Comparison of ENCODE assay signal across 15 cellular contexts in the genomic region with DNA sequence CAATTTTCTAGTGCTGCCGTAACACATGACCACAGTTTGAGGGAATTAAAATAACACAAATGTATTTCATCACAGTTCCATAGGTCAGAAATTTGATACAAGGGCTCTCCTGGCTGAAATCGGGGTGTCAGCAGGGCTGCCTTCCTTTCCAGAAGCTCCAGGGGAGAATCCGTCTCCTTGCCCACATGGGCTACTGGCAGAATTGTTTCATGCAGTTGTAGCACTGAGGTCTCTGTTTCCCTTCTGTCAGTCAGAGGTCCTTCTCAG. TPM values are rescaled to one million over a fixed set of nuclear protein-coding genes. Genes with fewer than 3 reads are reported as not detected.
DNase-seq lines count a peak whose midpoint lies in the region; ATAC-seq and TF ChIP-seq lines count a peak whose summit lies in the region.
"Had no signal": no experiment of that assay in that cellular context is flagged by ENCODE, and none has a peak within 500 bp of the region (broad histone marks: within the 10 kb centered on the region; RNA-seq: fewer than 3 reads in every experiment).

No MANE protein-coding gene starts in this region.

- DNase-seq in breast epithelium (ENCODE audit: low spot score in 2 of 2) (no peak), MCF 10A (ENCODE audit: unreplicated experiment) (no peak), choroid plexus epithelial cell (ENCODE audit: low read depth) (peak; percentile 15), mesenteric fat pad (ENCODE audit: low spot score) (peak; percentile 18), NCI-H1417 (lab: John Stamatoyannopoulos, UW) (no peak)
- no peak for DNase-seq in activated naive CD4-positive, alpha-beta T cell treated with Interleukin-2 at 50 U/mL for 16 hours
- DNase-seq: C1 segment of cervical spinal cord; CD4-positive, alpha-beta T cell; DMS79; H7 had no signal

- no peaks in the 10 kb centered on the region for H3K36me3 Mint-ChIP-seq in MCF 10A (ENCODE audit: insufficient read depth, unreplicated experiment)

- CTCF ChIA-PET in MCF 10A (lab: Yijun Ruan, JAX), result no interaction called here

- no peaks in the 10 kb centered on the region for H3K9me3 ChIP-seq in breast epithelium

- H3K27ac Mint-ChIP-seq in MCF 10A (ENCODE audit: low read depth, unreplicated experiment), result no peak overlapping the region
- H3K27ac Mint-ChIP-seq: B cell; CD4-positive, alpha-beta T cell; GM23338 had no signal

- H3K27ac ChIP-seq in breast epithelium, result peak overlapping the region; percentile 57 to 89

- H3K4me1 Mint-ChIP-seq in MCF 10A (ENCODE audit: insufficient read depth, unreplicated experiment), result peaks cover 4% of the 10 kb centered on the region
- H3K4me1 Mint-ChIP-seq: B cell had no signal

- H3K36me3 ChIP-seq in breast epithelium, result no peaks in the 10 kb centered on the region

- POLR2A ChIA-PET in MCF 10A (lab: Yijun Ruan, JAX), result interaction anchor here (1.5 kb wide), 1 partner anchor 18 kb away, joined by 4 read pairs; no protein-coding TSS in a partner anchor

- ATAC-seq in HG02610 (IDR thresholded peaks at IDR 0.05; ENCODE audit: unreplicated experiment) (no peak), GM21786 (IDR thresholded peaks at IDR 0.05; ENCODE audit: unreplicated experiment) (no peak)
- ATAC-seq: GM12878, GM23338 had no signal

- no peak overlapping the region for H3K4me3 Mint-ChIP-seq in MCF 10A (ENCODE audit: unreplicated experiment)
- H3K4me3 Mint-ChIP-seq: B cell; CD4-positive, alpha-beta T cell; GM23338 had no signal

- H3K27me3 Mint-ChIP-seq in MCF 10A (ENCODE audit: insufficient read depth, unreplicated experiment), result peaks cover 18% of the 10 kb centered on the region

- no peaks in the 10 kb centered on the region for H3K27me3 ChIP-seq in breast epithelium

- TF ChIP-seq CTCF in breast epithelium (IDR thresholded peaks at IDR 0.05) (no peak), MCF 10A (IDR thresholded peaks at IDR 0.05; ENCODE audit: unreplicated experiment) (no peak), choroid plexus epithelial cell (conservative IDR thresholded peaks at IDR 0.05; ENCODE audit: low read depth, low read length) (no peak)

- H3K9me3 Mint-ChIP-seq in MCF 10A (ENCODE audit: unreplicated experiment), result no peaks in the 10 kb centered on the region
- H3K9me3 Mint-ChIP-seq: CD4-positive, alpha-beta T cell; GM23338 had no signal

- H3K4me1 ChIP-seq in breast epithelium, result peaks cover 0 to 7% of the 10 kb centered on the region in 2 donors

- no peak overlapping the region for H3K4me3 ChIP-seq in breast epithelium
- no peak overlapping the region for H3K4me3 ChIP-seq in choroid plexus epithelial cell (ENCODE audit: low read depth, low read length)
- H3K4me3 ChIP-seq: GM12878, GM23338 had no signal

- intact Hi-C loops in breast epithelium (cut with DNase I; ENCODE audit: low total_unique reads) (no loop called here), MCF 10A (cut with micrococcal nuclease) (no loop called here)

- BruUV-seq in MCF 10A (replicated peaks; lab: Mats Ljungman, UMichigan), result no TSS peak

- TF ChIP-seq POLR2A in breast epithelium (IDR thresholded peaks at IDR 0.05), result no peak

RNA-seq across cellular contexts. Expression of a gene that starts 20.5 kb away (rescaled TPM):
- total RNA-seq in breast epithelium, result 10 to 100 TPM; 46.2 to 93.1 (median 67.9) TPM
- 87.0 and 97.7 TPM in 2 replicates for total RNA-seq in MCF 10A (2022)
- total RNA-seq in mesenteric fat pad, result 92.0 TPM

RNA-seq across cellular contexts. Expression of a gene that starts 25.0 kb away (rescaled TPM):
- total RNA-seq in breast epithelium (10 to 100 TPM; 40.6 to 80.3 (median 56.5) TPM), MCF 10A (2022) (26.0 and 31.3 TPM in 2 replicates), mesenteric fat pad (61.4 TPM)

RNA-seq across cellular contexts. Expression of a gene that starts 43.4 kb away (rescaled TPM):
- 10 to 100 TPM in 1 of 3 donors, 1 to 10 TPM in 1, under 1 TPM in 1; 0.32 to 13.8 (median 9.4) TPM for total RNA-seq in breast epithelium
- total RNA-seq in MCF 10A (2022), result 0.20 TPM in 1 of 2 replicates, not detected in the other
- total RNA-seq in mesenteric fat pad, result not detected
- total RNA-seq: B cell; CD4-positive, alpha-beta T cell; GM12878 had no signal

Comparison
In these comparisons a context has a peak if more than half of its experiments do, and no peak if none do; other contexts are left out.
1. DNase-seq: peak in choroid plexus epithelial cell (single experiment) and mesenteric fat pad (single experiment); none in breast epithelium (0 of 2), MCF 10A (single experiment), NCI-H1417 (0 of 3) and activated naive CD4-positive, alpha-beta T cell treated with Interleukin-2 at 50 U/mL for 16 hours (single experiment).